ENCODE assay signal across 8 cellular contexts in genomic region chr3:137032465-137033120, GRCh38.
A peak's percentile ranks its signal among the peaks of the same experiment; 100 is the strongest.
DNase-seq lines count a peak whose midpoint lies in the region; ATAC-seq lines count a peak whose summit lies in the region.

No MANE protein-coding gene starts in this region.

- no peak overlapping the region for H3K27ac ChIP-seq in CD4-positive, alpha-beta memory T cell (ENCODE audit: low read depth, low read length)

- peak overlapping the region; percentile 71 to 85 (median 76) for H3K4me3 Mint-ChIP-seq in CD4-positive, alpha-beta memory T cell

- H3K27me3 ChIP-seq in CD4-positive, alpha-beta memory T cell (ENCODE audit: insufficient read depth, low read length) = no peaks in the 10 kb centered on the region
- peaks cover 7% of the 10 kb centered on the region for H3K27me3 ChIP-seq in mucosa of stomach (ENCODE audit: control insufficient read depth, insufficient read depth, low read length)

- peak overlapping the region in 1 of 2 donors; percentile 11 for H3K4me3 ChIP-seq in CD4-positive, alpha-beta memory T cell (ENCODE audit: low read length in 2 of 2)
- no peak overlapping the region for H3K4me3 ChIP-seq in mucosa of stomach (ENCODE audit: low read length)

- no peak overlapping the region for H3K27ac Mint-ChIP-seq in CD4-positive, alpha-beta memory T cell

- H3K4me1 ChIP-seq in CD4-positive, alpha-beta memory T cell (ENCODE audit: insufficient read depth, low read length) = peaks cover 5% of the 10 kb centered on the region
- peaks cover 8% of the 10 kb centered on the region for H3K4me1 ChIP-seq in mucosa of stomach (ENCODE audit: control insufficient read depth, insufficient read depth, low read length)

- POLR2A ChIA-PET in CD4-positive, alpha-beta memory T cell (lab: Charles Lee; ENCODE audit: partially characterized antibody) = interaction anchor here (1.2 kb wide), 1 partner anchor 280 kb away, joined by 4 read pairs; the partner anchor contains the start of gene STAG1

- peak; percentile 37 to 67 (median 49) for DNase-seq in CD4-positive, alpha-beta memory T cell
- DNase-seq in HS-27A (ENCODE audit: low read depth) = peak; percentile 51
- DNase-seq in NOMO-1 treated with dmso at 0.1 percent for 144 hours (lab: John Stamatoyannopoulos, UW; ENCODE audit: unreplicated experiment) = peak; percentile 49
- peak; percentile 75 for DNase-seq in activated T-cell treated with anti-CD3 and anti-CD28 coated beads for 1 hour (ENCODE audit: low read depth)
- DNase-seq in stimulated activated CD8-positive, alpha-beta memory T cell treated with anti-CD3 and anti-CD28 coated beads, Interleukin-4, amount 100 ng/mL, for 48 hours = peak; percentile 97

- no peaks in the 10 kb centered on the region for H3K9me3 Mint-ChIP-seq in CD4-positive, alpha-beta memory T cell

- H3K27me3 Mint-ChIP-seq in CD4-positive, alpha-beta memory T cell = peaks cover 18 to 19% of the 10 kb centered on the region in 2 donors

- no peaks in the 10 kb centered on the region for H3K36me3 Mint-ChIP-seq in CD4-positive, alpha-beta memory T cell

- intact Hi-C loops in CD4-positive, alpha-beta memory T cell (cut with micrococcal nuclease) = loop anchor here (1.0 kb wide), 1 partner anchor 957 kb away; no protein-coding TSS in a partner anchor

- CTCF ChIA-PET in CD4-positive, alpha-beta memory T cell (lab: Charles Lee; ENCODE audit: partially characterized antibody) = interaction anchor here (0.7 to 3.7 kb wide), 20 partner anchors 9 to 939 kb away, joined by 3 to 31 read pairs (median 4); partner anchors contain the start of gene STAG1

- H3K9ac ChIP-seq in mucosa of stomach (ENCODE audit: low read length) = peak overlapping the region; percentile 2

- no peaks in the 10 kb centered on the region for H3K9me3 ChIP-seq in CD4-positive, alpha-beta memory T cell (ENCODE audit: control insufficient read depth in 1 of 2, low read length in 2 of 2)
- no peaks in the 10 kb centered on the region for H3K9me3 ChIP-seq in mucosa of stomach (ENCODE audit: control insufficient read depth, low read length)

- ATAC-seq in GM19455 (IDR thresholded peaks at IDR 0.05; ENCODE audit: unreplicated experiment) = peak; percentile 87
- ATAC-seq in esophagus mucosa = peak; percentile 80

- H3K4me1 Mint-ChIP-seq in CD4-positive, alpha-beta memory T cell = peaks cover 4 to 9% (median 7%) of the 10 kb centered on the region in 4 donors

- no peaks in the 10 kb centered on the region for H3K36me3 ChIP-seq in CD4-positive, alpha-beta memory T cell (ENCODE audit: insufficient read depth, low read length)
- no peaks in the 10 kb centered on the region for H3K36me3 ChIP-seq in mucosa of stomach (ENCODE audit: control insufficient read depth, insufficient read depth, low read length)
